Comparison of ENCODE assay signal across 29 cellular contexts in genomic region chr9:123955637-123956036, GRCh38. TPM values are rescaled to one million over a fixed set of nuclear protein-coding genes. Genes with fewer than 3 reads are reported as not detected.
"Had no signal": no experiment of that assay in that cellular context is flagged by ENCODE, and none has a peak within 500 bp of the region (broad histone marks: within the 10 kb centered on the region; RNA-seq: fewer than 3 reads in every experiment).

No MANE protein-coding gene starts in this region.

- H3K4me2 ChIP-seq: PC-9 had no signal

- H3K36me3 ChIP-seq: ascending aorta had no signal

- H3K4me3 ChIP-seq: ascending aorta, body of pancreas, PC-9, SK-N-MC had no signal

- H3K4me1 ChIP-seq: ascending aorta, body of pancreas had no signal

- FAIRE-seq: bronchial epithelial cell, TTC549 had no signal

- H2AFZ ChIP-seq: PC-9 had no signal

- H3K27ac ChIP-seq: ascending aorta, body of pancreas, PC-9, SK-N-MC had no signal

- DNase-seq: activated B cell treated with CpG ODN at 0.5 μM for 24 hours; activated CD4-positive, alpha-beta T cell treated with anti-CD3 and anti-CD28 coated beads for 1 hour; activated CD4-positive, alpha-beta T cell treated with anti-CD3 and anti-CD28 coated beads, Interleukin-2, amount 10 ng/mL, durations not matched to agents 24 days and 14 days; activated CD4-positive, alpha-beta T cell treated with anti-CD3 and anti-CD28 coated beads, Interleukin-2, amount 50 U/mL, for 48 hours; activated CD8-positive, alpha-beta memory T cell treated with anti-CD3 and anti-CD28 coated beads, Interleukin-2, amount 10 ng/mL, durations not matched to agents 7 days and 5 days; activated effector memory CD4-positive, alpha-beta T cell treated with Interleukin-2 at 50 U/mL for 16 hours; activated naive CD4-positive, alpha-beta T cell; activated naive CD8-positive, alpha-beta T cell treated with anti-CD3 and anti-CD28 coated beads, Interleukin-2, amount 50 U/mL, for 24 hours; activated T-cell treated with anti-CD3 and anti-CD28 coated beads, Interleukin-2, amount 50 U/mL, for 24 hours; amniotic stem cell; body of pancreas; central memory CD4-positive, alpha-beta T cell; cortex of kidney; NCI-H1105; NCI-H1436; NCI-H1694 treated with DMSO at 0.1 percent for 48 hours; NCI-H2029 treated with DMSO at 0.1 percent for 48 hours; NCI-H510A treated with DMSO at 0.1 percent for 48 hours; NCI-H69; NK-92 treated with Interleukin-12 subunit alpha and Interleukin-12 subunit beta, amount 100 ng/mL, for 24 hours; PC-9; T-cell; T-helper 2 cell; T1000 had no signal

- ATAC-seq: activated CD8-positive, alpha-beta memory T cell treated with anti-CD3 and anti-CD28 coated beads, Interleukin-2, amount 10 ng/mL, durations not matched to agents 7 days and 5 days; activated naive CD8-positive, alpha-beta T cell treated with anti-CD3 and anti-CD28 coated beads, Interleukin-2, amount 50 U/mL, for 24 hours; body of pancreas; T-cell had no signal

- H3K9me3 ChIP-seq: ascending aorta, body of pancreas had no signal

- H3K27me3 ChIP-seq: ascending aorta, body of pancreas had no signal

RNA-seq across cellular contexts. Expression of gene LHX2, which starts 55.9 kb away (rescaled TPM):
- total RNA-seq: activated B cell treated with CpG ODN at 0.5 μM for 24 hours; activated CD4-positive, alpha-beta T cell treated with anti-CD3 and anti-CD28 coated beads, Interleukin-2, amount 10 ng/mL, durations not matched to agents 24 days and 14 days; activated CD8-positive, alpha-beta memory T cell treated with anti-CD3 and anti-CD28 coated beads, Interleukin-2, amount 10 ng/mL, durations not matched to agents 7 days and 5 days; activated T-helper 1 cell treated with anti-CD3 and anti-CD28 coated beads, Interleukin-12 subunit alpha, Interleukin-12 subunit beta, Interleukin-2, Interleukin-4 antibody, amounts not matched to agents 30 ng/mL and 10 ng/mL and 1 ng/mL, durations not matched to agents 14 hours and 24 hours and 36 hours; ascending aorta; body of pancreas; bronchial epithelial cell; T-cell had no signal
